ENCODE assay signal across 20 cellular contexts in the genomic region with DNA sequence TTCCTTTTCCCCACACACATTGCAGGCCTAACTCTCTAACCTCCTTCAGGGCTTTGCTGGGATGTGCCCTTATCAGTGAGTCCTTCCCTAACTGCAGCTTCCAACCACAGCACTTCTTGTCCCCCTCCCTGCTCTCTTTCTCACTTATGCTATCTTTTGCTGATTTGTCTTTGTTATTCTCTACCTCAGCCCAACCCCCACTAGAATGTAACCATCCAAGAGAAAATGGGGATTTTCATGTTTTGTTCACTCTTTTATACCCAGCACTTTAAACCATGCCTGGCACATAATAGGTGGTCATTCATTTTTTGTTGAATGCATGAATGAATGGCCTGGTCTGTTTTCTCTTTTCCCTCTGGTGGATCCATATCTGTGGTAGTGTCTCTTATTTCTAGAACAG.
"Had no signal": no experiment of that assay in that cellular context is flagged by ENCODE, and none has a peak within 500 bp of the region (broad histone marks: within the 10 kb centered on the region; RNA-seq: fewer than 3 reads in every experiment).

No MANE protein-coding gene starts in this region.

- H3K27ac ChIP-seq: colonic mucosa, heart left ventricle, ovary, tibial artery, upper lobe of right lung had no signal

- H3K9me3 ChIP-seq: colonic mucosa, ovary had no signal

- ATAC-seq: heart left ventricle; left colon; left ventricle myocardium superior; naive thymus-derived CD8-positive, alpha-beta T cell; right cardiac atrium; upper lobe of right lung had no signal

- H3K27ac Mint-ChIP-seq: endodermal cell, progenitor cell of endocrine pancreas had no signal

- H3K4me3 ChIP-seq: colonic mucosa, heart left ventricle, ovary, smooth muscle cell, tibial artery, upper lobe of right lung had no signal

- H3K36me3 ChIP-seq: colonic mucosa, heart left ventricle, ovary, tibial artery, upper lobe of right lung had no signal

- H3K4me2 ChIP-seq: smooth muscle cell had no signal

- H3K27me3 Mint-ChIP-seq: progenitor cell of endocrine pancreas had no signal

- H3K4me1 ChIP-seq: colonic mucosa, heart left ventricle, tibial artery, upper lobe of right lung had no signal

- H3K4me3 Mint-ChIP-seq: endodermal cell; naive thymus-derived CD8-positive, alpha-beta T cell; neural crest cell had no signal

- H3K27me3 ChIP-seq: colonic mucosa, ovary, upper lobe of right lung had no signal

- DNase-seq: cerebellar nuclear complex; colonic mucosa; dermis blood vessel endothelial cell; effector CD4-positive, alpha-beta T cell; endodermal cell; heart left ventricle; hippocampal formation; left colon; left ventricle myocardium superior; naive thymus-derived CD8-positive, alpha-beta T cell; ovary; right cardiac atrium; stimulated activated CD4-positive, alpha-beta T cell treated with anti-CD3 and anti-CD28 coated beads, Interleukin-2, amount 100 ng/mL, for 48 hours; stimulated activated naive CD4-positive, alpha-beta T cell treated with Interleukin-2 at 50 U/mL for 16 hours; tibial artery; upper lobe of right lung had no signal

- H3K4me1 Mint-ChIP-seq: endodermal cell; naive thymus-derived CD8-positive, alpha-beta T cell; neural crest cell had no signal

- FAIRE-seq: frontal cortex had no signal
